31 cellular contexts compared by ENCODE assay signal in the genomic region with DNA sequence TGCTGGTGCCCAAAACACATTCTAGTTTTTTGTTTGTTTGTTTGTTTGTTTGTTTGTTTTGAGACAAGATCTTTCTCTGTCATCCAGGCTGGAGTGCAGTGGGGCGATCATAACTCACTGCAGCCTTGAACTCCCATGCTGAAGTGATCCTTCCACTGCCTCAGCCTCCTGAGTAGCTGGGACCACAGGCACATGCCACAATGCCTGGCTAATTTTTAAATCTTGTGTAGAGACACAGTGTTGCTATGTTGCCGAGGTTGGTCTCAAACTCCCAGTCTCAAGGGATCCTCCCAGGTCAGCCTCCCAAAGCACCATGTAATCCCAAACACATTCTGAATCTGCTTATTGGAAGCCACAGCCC. TPM values are rescaled to one million over a fixed set of nuclear protein-coding genes. Genes with fewer than 3 reads are reported as not detected.
"Had no signal": no experiment of that assay in that cellular context is flagged by ENCODE, and none has a peak within 500 bp of the region (broad histone marks: within the 10 kb centered on the region; RNA-seq: fewer than 3 reads in every experiment).

No MANE protein-coding gene starts in this region.

- H3K4me3 Mint-ChIP-seq: activated CD4-positive, alpha-beta memory T cell treated with anti-CD3 and anti-CD28 coated beads for 36 hours; activated CD4-positive, alpha-beta T cell treated with anti-CD3 and anti-CD28 coated beads for 36 hours; activated CD4-positive, alpha-beta T cell treated with anti-CD3 and anti-CD28 coated beads, Interleukin-2, amount 10 ng/mL, durations not matched to agents 24 days and 14 days; activated CD8-positive, alpha-beta memory T cell treated with anti-CD3 and anti-CD28 coated beads, Interleukin-2, amount 10 ng/mL, durations not matched to agents 7 days and 5 days; activated CD8-positive, alpha-beta T cell treated with anti-CD3 and anti-CD28 coated beads, Interleukin-2, amount 10 ng/mL, durations not matched to agents 7 days and 5 days; activated naive CD4-positive, alpha-beta T cell treated with anti-CD3 and anti-CD28 coated beads for 36 hours; activated naive CD4-positive, alpha-beta T cell treated with anti-CD3 and anti-CD28 coated beads, Interleukin-2, amount 50 U/mL, for 24 hours; activated naive CD8-positive, alpha-beta T cell treated with anti-CD3 and anti-CD28 coated beads for 36 hours; activated naive CD8-positive, alpha-beta T cell treated with anti-CD3 and anti-CD28 coated beads, Interleukin-2, amount 50 U/mL, for 24 hours had no signal

- H3K36me3 Mint-ChIP-seq: activated naive CD8-positive, alpha-beta T cell treated with anti-CD3 and anti-CD28 coated beads for 36 hours had no signal

- H3K27me3 Mint-ChIP-seq: activated CD4-positive, alpha-beta memory T cell treated with anti-CD3 and anti-CD28 coated beads for 36 hours; activated CD4-positive, alpha-beta T cell treated with anti-CD3 and anti-CD28 coated beads, Interleukin-2, amount 10 ng/mL, durations not matched to agents 24 days and 14 days had no signal

- H3K9me3 Mint-ChIP-seq: activated CD4-positive, alpha-beta T cell treated with anti-CD3 and anti-CD28 coated beads, Interleukin-2, amount 10 ng/mL, durations not matched to agents 24 days and 14 days had no signal

- DNase-seq: activated CD4-positive, alpha-beta memory T cell treated with anti-CD3 and anti-CD28 coated beads for 36 hours; activated CD4-positive, alpha-beta T cell treated with anti-CD3 and anti-CD28 coated beads for 36 hours; activated CD4-positive, alpha-beta T cell treated with anti-CD3 and anti-CD28 coated beads, Interleukin-2, amount 10 ng/mL, durations not matched to agents 24 days and 14 days; activated CD4-positive, CD25-positive, alpha-beta regulatory T cell; activated CD4-positive, CD25-positive, alpha-beta regulatory T cell treated with anti-CD3 and anti-CD28 coated beads, Interleukin-2, amount 50 U/mL, for 72 hours; activated CD8-positive, alpha-beta memory T cell treated with anti-CD3 and anti-CD28 coated beads, Interleukin-2, amount 10 ng/mL, durations not matched to agents 7 days and 5 days; activated CD8-positive, alpha-beta memory T cell treated with anti-CD3 and anti-CD28 coated beads, Interleukin-2, amount 50 U/mL, for 4 hours; activated CD8-positive, alpha-beta T cell treated with anti-CD3 and anti-CD28 coated beads, Interleukin-2, amount 10 ng/mL, durations not matched to agents 7 days and 5 days; activated naive CD4-positive, alpha-beta T cell treated with anti-CD3 and anti-CD28 coated beads for 36 hours; activated naive CD8-positive, alpha-beta T cell treated with anti-CD3 and anti-CD28 coated beads for 36 hours; activated naive CD8-positive, alpha-beta T cell treated with anti-CD3 and anti-CD28 coated beads, Interleukin-2, amount 50 U/mL, for 24 hours; activated T-cell treated with anti-CD3 and anti-CD28 coated beads, Interleukin-2, amount 50 U/mL, for 1 hour; adrenal gland; amygdala; body of pancreas; caudate nucleus; cortex of kidney; dermis blood vessel endothelial cell; effector CD4-positive, alpha-beta T cell; esophagus squamous epithelium; foreskin melanocyte had no signal

- H3K27ac Mint-ChIP-seq: activated CD4-positive, alpha-beta memory T cell treated with anti-CD3 and anti-CD28 coated beads for 36 hours; activated CD4-positive, alpha-beta T cell treated with anti-CD3 and anti-CD28 coated beads, Interleukin-2, amount 10 ng/mL, durations not matched to agents 24 days and 14 days; activated CD8-positive, alpha-beta memory T cell treated with anti-CD3 and anti-CD28 coated beads, Interleukin-2, amount 10 ng/mL, durations not matched to agents 7 days and 5 days; activated CD8-positive, alpha-beta T cell treated with anti-CD3 and anti-CD28 coated beads, Interleukin-2, amount 10 ng/mL, durations not matched to agents 7 days and 5 days; activated naive CD4-positive, alpha-beta T cell treated with anti-CD3 and anti-CD28 coated beads for 36 hours; activated naive CD4-positive, alpha-beta T cell treated with anti-CD3 and anti-CD28 coated beads, Interleukin-2, amount 50 U/mL, for 24 hours; activated naive CD8-positive, alpha-beta T cell treated with anti-CD3 and anti-CD28 coated beads for 36 hours; activated naive CD8-positive, alpha-beta T cell treated with anti-CD3 and anti-CD28 coated beads, Interleukin-2, amount 50 U/mL, for 24 hours had no signal

- H3K4me1 Mint-ChIP-seq: activated CD4-positive, alpha-beta T cell treated with anti-CD3 and anti-CD28 coated beads, Interleukin-2, amount 10 ng/mL, durations not matched to agents 24 days and 14 days; activated naive CD4-positive, alpha-beta T cell treated with anti-CD3 and anti-CD28 coated beads, Interleukin-2, amount 50 U/mL, for 24 hours; activated naive CD8-positive, alpha-beta T cell treated with anti-CD3 and anti-CD28 coated beads for 36 hours had no signal

- ATAC-seq: activated CD8-positive, alpha-beta T cell treated with anti-CD3 and anti-CD28 coated beads, Interleukin-2, amount 10 ng/mL, durations not matched to agents 7 days and 5 days; activated naive CD8-positive, alpha-beta T cell treated with anti-CD3 and anti-CD28 coated beads, Interleukin-2, amount 50 U/mL, for 24 hours; body of pancreas; gastroesophageal sphincter had no signal

RNA-seq across cellular contexts. Expression of a gene that starts 50.9 kb away (rescaled TPM):
- total RNA-seq: activated CD4-positive, alpha-beta memory T cell treated with anti-CD3 and anti-CD28 coated beads for 36 hours; activated CD4-positive, alpha-beta T cell treated with anti-CD3 and anti-CD28 coated beads for 36 hours; activated CD4-positive, alpha-beta T cell treated with anti-CD3 and anti-CD28 coated beads, Interleukin-2, amount 10 ng/mL, durations not matched to agents 24 days and 14 days; activated CD8-positive, alpha-beta memory T cell treated with anti-CD3 and anti-CD28 coated beads for 36 hours; activated CD8-positive, alpha-beta memory T cell treated with anti-CD3 and anti-CD28 coated beads, Interleukin-2, amount 10 ng/mL, durations not matched to agents 7 days and 5 days; activated CD8-positive, alpha-beta T cell treated with anti-CD3 and anti-CD28 coated beads, Interleukin-2, amount 10 ng/mL, durations not matched to agents 7 days and 5 days; activated naive CD4-positive, alpha-beta T cell treated with anti-CD3 and anti-CD28 coated beads for 36 hours; activated naive CD8-positive, alpha-beta T cell treated with anti-CD3 and anti-CD28 coated beads for 36 hours; adrenal gland; aorta; body of pancreas; chondrocyte; dermis blood vessel endothelial cell; endothelial cell of umbilical vein; esophagus squamous epithelium; fibroblast of lung; fibroblast of villous mesenchyme; gastroesophageal sphincter; glomerular endothelial cell; T-helper 1 cell treated with Interleukin-12 subunit alpha and Interleukin-12 subunit beta and Interleukin-4 antibody, amounts not matched to agents 30 ng/mL and 1 ng/mL, for 36 hours had no signal
